In the genomic region with DNA sequence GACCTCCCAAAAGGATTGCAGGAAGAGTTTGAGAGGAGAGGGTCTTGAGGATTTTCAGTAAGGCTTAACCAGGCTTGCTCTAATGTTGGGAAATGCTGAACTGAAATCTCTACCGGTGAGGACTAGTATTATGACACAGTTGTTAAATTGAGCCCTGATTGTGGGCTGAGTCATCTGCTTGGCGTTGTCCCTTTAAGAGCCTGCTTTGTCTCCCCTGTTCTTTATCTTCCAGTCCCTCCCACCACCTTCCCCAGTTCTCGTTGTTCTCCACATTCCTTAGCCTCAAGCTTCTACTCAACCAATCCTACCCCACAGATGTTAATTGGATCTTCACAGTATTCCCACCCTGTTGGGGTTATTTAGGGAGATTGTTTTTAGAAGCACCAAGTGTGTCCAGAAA, we compare ENCODE assay signal across 1 cellular context.
A peak's percentile ranks its signal among the peaks of the same experiment; 100 is the strongest.
TF ChIP-seq lines count a peak whose summit lies in the region.

No MANE protein-coding gene starts in this region.

TF ChIP-seq in K562, 482 proteins besides CTCF, POLR2A, EP300 and RAD21:
- TF ChIP-seq TEAD1 (CRISPR knock-in tag; IDR thresholded peaks at IDR 0.05) (0 out of 4 replicates have a peak, but pooled peaks of 1 of the 2 experiments have one; percentile 23), DPF2 (IDR thresholded peaks at IDR 0.05) (0 out of 2 replicates have a peak, but pooled peaks have one; percentile 37), MAFG (tag; conservative IDR thresholded peaks at IDR 0.05) (peak; percentile 38; the same call in 1 of the 2 replicates), CEBPB (tag; IDR thresholded peaks at IDR 0.05) (peak; percentile 44; the same call in 1 of the 2 replicates), HDAC2 (IDR thresholded peaks at IDR 0.05) (0 out of 2 replicates have a peak, but pooled peaks have one; percentile 21), ZBTB7A (IDR thresholded peaks at IDR 0.05; ENCODE audit: borderline replicate concordance, control insufficient read depth, low read depth, low read length) (no peak), HDAC1 (IDR thresholded peaks at IDR 0.05) (peak in 1 of 2 experiments; percentile 19; a peak in 1 of 4 replicates), TOE1 (IDR thresholded peaks at IDR 0.05; ENCODE audit: borderline replicate concordance) (peak; percentile 44; the same call in 1 of the 2 replicates), TOE1 (CRISPR knock-in tag; IDR thresholded peaks at IDR 0.05; ENCODE audit: borderline replicate concordance, low read depth) (no peak), JUN (IDR thresholded peaks at IDR 0.05; ENCODE audit: borderline replicate concordance, low read depth, low read length) (peak; percentile 85), JUN (CRISPR knock-in tag; IDR thresholded peaks at IDR 0.05; ENCODE audit: borderline replicate concordance) (no peak), ZZZ3 (IDR thresholded peaks at IDR 0.05) (no peak), KDM5B (IDR thresholded peaks at IDR 0.05; ENCODE audit: insufficient replicate concordance, low read depth, low read length) (no peak), FOSL1 (tag; conservative IDR thresholded peaks at IDR 0.05) (peak; percentile 87), CEBPG (CRISPR knock-in tag; IDR thresholded peaks at IDR 0.05) (no peak), CEBPG (tag; conservative IDR thresholded peaks at IDR 0.05 in 1 of 2, IDR thresholded peaks at IDR 0.05 in 1 of 2) (peak; percentile 53 to 71; a peak in 3 of 4 replicates), RCOR1 (IDR thresholded peaks at IDR 0.05; ENCODE audit: borderline replicate concordance in 1 of 2, low read depth in 2 of 2, low read length in 2 of 2) (peak in 1 of 2 experiments; percentile 75; a peak in 1 of 4 replicates), ARID1B (IDR thresholded peaks at IDR 0.05) (0 out of 2 replicates have a peak, but pooled peaks have one; percentile 33), NFE2 (IDR thresholded peaks at IDR 0.05; ENCODE audit: low read depth) (peak; percentile 61), TRIM24 (IDR thresholded peaks at IDR 0.05) (0 out of 4 replicates have a peak, but pooled peaks of 1 of the 2 experiments have one; percentile 10), JUND (IDR thresholded peaks at IDR 0.05; ENCODE audit: borderline replicate concordance, low read depth, low read length) (peak; percentile 89), JUND (tag; IDR thresholded peaks at IDR 0.05; ENCODE audit: borderline replicate concordance, low read depth, low read length) (peak; percentile 92; the same call in 2 of the 3 replicates), KDM1A (IDR thresholded peaks at IDR 0.05) (peak; percentile 64 to 72), SP2 (IDR thresholded peaks at IDR 0.05; ENCODE audit: extremely low read depth, low read depth, low read length, poor library complexity, severe bottlenecking) (no peak), SMARCA5 (IDR thresholded peaks at IDR 0.05) (no peak), ZNF57 (CRISPR knock-in tag; IDR thresholded peaks at IDR 0.05) (no peak), C11orf30 (IDR thresholded peaks at IDR 0.05; ENCODE audit: low read depth) (peak; percentile 41; the same call in 1 of the 2 replicates), MYNN (IDR thresholded peaks at IDR 0.05) (peak; percentile 100), MYNN (CRISPR knock-in tag; IDR thresholded peaks at IDR 0.05) (peak; percentile 86), CBFA2T3 (IDR thresholded peaks at IDR 0.05) (peak; percentile 23; the same call in 1 of the 2 replicates), SOX6 (IDR thresholded peaks at IDR 0.05) (peak; percentile 82), CCNT2 (IDR thresholded peaks at IDR 0.05; ENCODE audit: borderline replicate concordance, extremely low read depth, insufficient read length, low read depth, low read length) (peak; percentile 19)
- TF ChIP-seq, protein P1, sequence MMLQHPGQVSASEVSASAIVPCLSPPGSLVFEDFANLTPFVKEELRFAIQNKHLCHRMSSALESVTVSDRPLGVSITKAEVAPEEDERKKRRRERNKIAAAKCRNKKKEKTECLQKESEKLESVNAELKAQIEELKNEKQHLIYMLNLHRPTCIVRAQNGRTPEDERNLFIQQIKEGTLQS (IDR thresholded peaks at IDR 0.05): peak; percentile 83
- TF ChIP-seq, protein P1 (CRISPR knock-in tag; conservative IDR thresholded peaks at IDR 0.05): no peak
- TF ChIP-seq, protein P2, sequence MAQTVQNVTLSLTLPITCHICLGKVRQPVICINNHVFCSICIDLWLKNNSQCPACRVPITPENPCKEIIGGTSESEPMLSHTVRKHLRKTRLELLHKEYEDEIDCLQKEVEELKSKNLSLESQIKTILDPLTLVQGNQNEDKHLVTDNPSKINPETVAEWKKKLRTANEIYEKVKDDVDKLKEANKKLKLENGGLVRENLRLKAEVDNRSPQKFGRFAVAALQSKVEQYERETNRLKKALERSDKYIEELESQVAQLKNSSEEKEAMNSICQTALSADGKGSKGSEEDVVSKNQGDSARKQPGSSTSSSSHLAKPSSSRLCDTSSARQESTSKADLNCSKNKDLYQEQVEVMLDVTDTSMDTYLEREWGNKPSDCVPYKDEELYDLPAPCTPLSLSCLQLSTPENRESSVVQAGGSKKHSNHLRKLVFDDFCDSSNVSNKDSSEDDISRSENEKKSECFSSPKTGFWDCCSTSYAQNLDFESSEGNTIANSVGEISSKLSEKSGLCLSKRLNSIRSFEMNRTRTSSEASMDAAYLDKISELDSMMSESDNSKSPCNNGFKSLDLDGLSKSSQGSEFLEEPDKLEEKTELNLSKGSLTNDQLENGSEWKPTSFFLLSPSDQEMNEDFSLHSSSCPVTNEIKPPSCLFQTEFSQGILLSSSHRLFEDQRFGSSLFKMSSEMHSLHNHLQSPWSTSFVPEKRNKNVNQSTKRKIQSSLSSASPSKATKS (CRISPR knock-in tag; IDR thresholded peaks at IDR 0.05): no peak
- TF ChIP-seq, protein P3, sequence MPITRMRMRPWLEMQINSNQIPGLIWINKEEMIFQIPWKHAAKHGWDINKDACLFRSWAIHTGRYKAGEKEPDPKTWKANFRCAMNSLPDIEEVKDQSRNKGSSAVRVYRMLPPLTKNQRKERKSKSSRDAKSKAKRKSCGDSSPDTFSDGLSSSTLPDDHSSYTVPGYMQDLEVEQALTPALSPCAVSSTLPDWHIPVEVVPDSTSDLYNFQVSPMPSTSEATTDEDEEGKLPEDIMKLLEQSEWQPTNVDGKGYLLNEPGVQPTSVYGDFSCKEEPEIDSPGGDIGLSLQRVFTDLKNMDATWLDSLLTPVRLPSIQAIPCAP (CRISPR knock-in tag; IDR thresholded peaks at IDR 0.05; ENCODE audit: borderline replicate concordance): no peak
- TF ChIP-seq, protein P4, sequence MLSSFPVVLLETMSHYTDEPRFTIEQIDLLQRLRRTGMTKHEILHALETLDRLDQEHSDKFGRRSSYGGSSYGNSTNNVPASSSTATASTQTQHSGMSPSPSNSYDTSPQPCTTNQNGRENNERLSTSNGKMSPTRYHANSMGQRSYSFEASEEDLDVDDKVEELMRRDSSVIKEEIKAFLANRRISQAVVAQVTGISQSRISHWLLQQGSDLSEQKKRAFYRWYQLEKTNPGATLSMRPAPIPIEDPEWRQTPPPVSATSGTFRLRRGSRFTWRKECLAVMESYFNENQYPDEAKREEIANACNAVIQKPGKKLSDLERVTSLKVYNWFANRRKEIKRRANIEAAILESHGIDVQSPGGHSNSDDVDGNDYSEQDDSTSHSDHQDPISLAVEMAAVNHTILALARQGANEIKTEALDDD (IDR thresholded peaks at IDR 0.05): peak; percentile 58
- TF ChIP-seq, protein P5, sequence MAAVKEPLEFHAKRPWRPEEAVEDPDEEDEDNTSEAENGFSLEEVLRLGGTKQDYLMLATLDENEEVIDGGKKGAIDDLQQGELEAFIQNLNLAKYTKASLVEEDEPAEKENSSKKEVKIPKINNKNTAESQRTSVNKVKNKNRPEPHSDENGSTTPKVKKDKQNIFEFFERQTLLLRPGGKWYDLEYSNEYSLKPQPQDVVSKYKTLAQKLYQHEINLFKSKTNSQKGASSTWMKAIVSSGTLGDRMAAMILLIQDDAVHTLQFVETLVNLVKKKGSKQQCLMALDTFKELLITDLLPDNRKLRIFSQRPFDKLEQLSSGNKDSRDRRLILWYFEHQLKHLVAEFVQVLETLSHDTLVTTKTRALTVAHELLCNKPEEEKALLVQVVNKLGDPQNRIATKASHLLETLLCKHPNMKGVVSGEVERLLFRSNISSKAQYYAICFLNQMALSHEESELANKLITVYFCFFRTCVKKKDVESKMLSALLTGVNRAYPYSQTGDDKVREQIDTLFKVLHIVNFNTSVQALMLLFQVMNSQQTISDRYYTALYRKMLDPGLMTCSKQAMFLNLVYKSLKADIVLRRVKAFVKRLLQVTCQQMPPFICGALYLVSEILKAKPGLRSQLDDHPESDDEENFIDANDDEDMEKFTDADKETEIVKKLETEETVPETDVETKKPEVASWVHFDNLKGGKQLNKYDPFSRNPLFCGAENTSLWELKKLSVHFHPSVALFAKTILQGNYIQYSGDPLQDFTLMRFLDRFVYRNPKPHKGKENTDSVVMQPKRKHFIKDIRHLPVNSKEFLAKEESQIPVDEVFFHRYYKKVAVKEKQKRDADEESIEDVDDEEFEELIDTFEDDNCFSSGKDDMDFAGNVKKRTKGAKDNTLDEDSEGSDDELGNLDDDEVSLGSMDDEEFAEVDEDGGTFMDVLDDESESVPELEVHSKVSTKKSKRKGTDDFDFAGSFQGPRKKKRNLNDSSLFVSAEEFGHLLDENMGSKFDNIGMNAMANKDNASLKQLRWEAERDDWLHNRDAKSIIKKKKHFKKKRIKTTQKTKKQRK (IDR thresholded peaks at IDR 0.05; ENCODE audit: borderline replicate concordance, low read depth, low read length): no peak
- TF ChIP-seq, protein P6, sequence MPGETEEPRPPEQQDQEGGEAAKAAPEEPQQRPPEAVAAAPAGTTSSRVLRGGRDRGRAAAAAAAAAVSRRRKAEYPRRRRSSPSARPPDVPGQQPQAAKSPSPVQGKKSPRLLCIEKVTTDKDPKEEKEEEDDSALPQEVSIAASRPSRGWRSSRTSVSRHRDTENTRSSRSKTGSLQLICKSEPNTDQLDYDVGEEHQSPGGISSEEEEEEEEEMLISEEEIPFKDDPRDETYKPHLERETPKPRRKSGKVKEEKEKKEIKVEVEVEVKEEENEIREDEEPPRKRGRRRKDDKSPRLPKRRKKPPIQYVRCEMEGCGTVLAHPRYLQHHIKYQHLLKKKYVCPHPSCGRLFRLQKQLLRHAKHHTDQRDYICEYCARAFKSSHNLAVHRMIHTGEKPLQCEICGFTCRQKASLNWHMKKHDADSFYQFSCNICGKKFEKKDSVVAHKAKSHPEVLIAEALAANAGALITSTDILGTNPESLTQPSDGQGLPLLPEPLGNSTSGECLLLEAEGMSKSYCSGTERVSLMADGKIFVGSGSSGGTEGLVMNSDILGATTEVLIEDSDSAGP (CRISPR knock-in tag; IDR thresholded peaks at IDR 0.05): peak; percentile 87
- TF ChIP-seq, protein P7, sequence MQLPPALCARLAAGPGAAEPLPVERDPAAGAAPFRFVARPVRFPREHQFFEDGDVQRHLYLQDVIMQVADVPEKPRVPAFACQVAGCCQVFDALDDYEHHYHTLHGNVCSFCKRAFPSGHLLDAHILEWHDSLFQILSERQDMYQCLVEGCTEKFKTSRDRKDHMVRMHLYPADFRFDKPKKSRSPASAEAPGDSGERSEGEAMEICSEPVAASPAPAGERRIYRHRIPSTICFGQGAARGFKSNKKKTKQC (CRISPR knock-in tag; IDR thresholded peaks at IDR 0.05): no peak
TF ChIP-seq in K562: peak in this region for 24.
